ENCODE assay signal across 23 cellular contexts in the genomic region with DNA sequence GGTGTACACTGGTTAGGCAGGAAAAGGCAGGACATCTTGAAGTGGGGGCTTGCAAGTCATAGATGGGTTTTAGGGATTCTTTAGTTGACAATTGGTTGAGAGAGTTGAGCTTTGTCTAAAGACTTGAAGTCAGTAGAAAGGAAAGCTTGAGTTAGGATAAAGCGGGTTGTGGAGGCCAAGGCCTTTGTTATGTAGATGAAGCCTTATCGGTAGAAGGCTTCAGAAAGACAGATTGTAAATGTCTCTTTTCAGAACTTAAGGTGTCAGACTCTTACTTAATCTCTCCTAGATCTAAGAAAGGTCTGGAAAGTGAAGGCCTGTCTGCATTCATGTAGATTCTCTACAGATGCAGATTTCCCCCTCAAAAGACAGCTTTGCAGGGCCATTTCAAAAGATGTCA.
DNase-seq lines count a peak whose midpoint lies in the region; ATAC-seq and TF ChIP-seq lines count a peak whose summit lies in the region.
"Had no signal": no experiment of that assay in that cellular context is flagged by ENCODE, and none has a peak within 500 bp of the region (broad histone marks: within the 10 kb centered on the region; RNA-seq: fewer than 3 reads in every experiment).

No MANE protein-coding gene starts in this region.

- no peak overlapping the region for H3K18ac ChIP-seq in H9 (ENCODE audit: insufficient read length, low read depth, low read length)

- H3K56ac ChIP-seq in H9 (ENCODE audit: insufficient read length, low read depth, low read length) = no peak overlapping the region

- no peak overlapping the region for H2BK20ac ChIP-seq in H9 (ENCODE audit: low read depth, low read length, poor library complexity, severe bottlenecking)

- H3K14ac ChIP-seq in H9 (ENCODE audit: insufficient read depth, low read length) = no peak overlapping the region

- no peak overlapping the region for H3K4me2 ChIP-seq in H9 (ENCODE audit: insufficient read depth, insufficient read length, low read length)
- no peak overlapping the region for H3K4me2 ChIP-seq in neural progenitor cell

- H3K4me1 Mint-ChIP-seq in H9 (peaks cover 49% of the 10 kb centered on the region in 2 experiments), endodermal cell (peaks cover 19% of the 10 kb centered on the region), neural progenitor cell (peaks cover 4% of the 10 kb centered on the region)
- H3K4me1 Mint-ChIP-seq: CD4-positive, CD25-positive, alpha-beta regulatory T cell; CD8-positive, alpha-beta memory T cell; IgD-negative memory B cell had no signal

- H4K5ac ChIP-seq in H9 (ENCODE audit: insufficient read length, low read depth, low read length) = no peak overlapping the region

- H3K9me3 Mint-ChIP-seq in H9 (peaks cover 43 to 45% of the 10 kb centered on the region in 2 experiments), endodermal cell (peaks cover 73% of the 10 kb centered on the region), neural progenitor cell (peaks cover 18% of the 10 kb centered on the region)

- H3K27ac Mint-ChIP-seq in H9 (peak overlapping the region; percentile 3 to 80 (median 51); a peak in 5 of 7 replicates), endodermal cell (no peak overlapping the region), neural progenitor cell (peak overlapping the region; percentile 19)
- H3K27ac Mint-ChIP-seq: CD4-positive, CD25-positive, alpha-beta regulatory T cell; CD8-positive, alpha-beta memory T cell; IgD-negative memory B cell had no signal

- H2BK5ac ChIP-seq in H9 (ENCODE audit: insufficient read length, low read length) = no peak overlapping the region

- no peak for ATAC-seq in GM18873 (IDR thresholded peaks at IDR 0.05; ENCODE audit: low FRiP score, unreplicated experiment)
- no peak for ATAC-seq in HG03095 (IDR thresholded peaks at IDR 0.05; ENCODE audit: unreplicated experiment)
- ATAC-seq: HepG2 had no signal

- no peak overlapping the region for H3K9ac ChIP-seq in H9 (ENCODE audit: extremely low read depth, insufficient read length, low read length)
- H3K9ac ChIP-seq in HUES64 (ENCODE audit: low read depth, low read length) = no peak overlapping the region
- H3K9ac ChIP-seq in endodermal cell (ENCODE audit: extremely low read depth, low read length, poor library complexity, severe bottlenecking) = no peak overlapping the region
- no peak overlapping the region for H3K9ac ChIP-seq in neural progenitor cell
- H3K9ac ChIP-seq: GM23248 had no signal

- no peak overlapping the region for H3T11ph ChIP-seq in H9 (ENCODE audit: low read length)

- H3K79me1 ChIP-seq in H9 (ENCODE audit: insufficient read depth, low read depth, low read length, poor library complexity, severe bottlenecking) = no peaks in the 10 kb centered on the region

- H3F3A ChIP-seq in neural progenitor cell (ENCODE audit: low read depth) = peaks cover 44% of the 10 kb centered on the region

- no peak for TF ChIP-seq CTCF in H9 (conservative IDR thresholded peaks at IDR 0.05)
- no peak for TF ChIP-seq CTCF in endodermal cell (conservative IDR thresholded peaks at IDR 0.05)
- no peak for TF ChIP-seq CTCF in neural progenitor cell (IDR thresholded peaks at IDR 0.05)

- H3K36me3 Mint-ChIP-seq in H9 (ENCODE audit: insufficient read depth in 1 of 3, low read depth in 3 of 3) = peaks cover 34 to 68% (median 47%) of the 10 kb centered on the region in 3 experiments
- peaks cover 14% of the 10 kb centered on the region for H3K36me3 Mint-ChIP-seq in endodermal cell (ENCODE audit: low read depth)
- no peaks in the 10 kb centered on the region for H3K36me3 Mint-ChIP-seq in neural progenitor cell
- H3K36me3 Mint-ChIP-seq: CD4-positive, CD25-positive, alpha-beta regulatory T cell had no signal

- H3K79me2 ChIP-seq in H9 (ENCODE audit: insufficient read depth, low read length) (no peaks in the 10 kb centered on the region), neural progenitor cell (ENCODE audit: low read depth) (no peaks in the 10 kb centered on the region)

- no peak overlapping the region for H3K4me3 ChIP-seq in HUES64 (ENCODE audit: low read length)
- peak overlapping the region; percentile 73 for H3K4me3 ChIP-seq in endodermal cell (ENCODE audit: low read length)
- H3K4me3 ChIP-seq in neural progenitor cell = no peak overlapping the region
- H3K4me3 ChIP-seq: GM23248 had no signal

- no peaks in the 10 kb centered on the region for H3K27me3 ChIP-seq in H9 (ENCODE audit: insufficient read depth, low read length)
- H3K27me3 ChIP-seq in HUES64 (ENCODE audit: insufficient read depth, low read length) = no peaks in the 10 kb centered on the region
- no peaks in the 10 kb centered on the region for H3K27me3 ChIP-seq in endodermal cell (ENCODE audit: control insufficient read depth, insufficient read depth, low read length, poor library complexity, severe bottlenecking)
- H3K27me3 ChIP-seq in neural progenitor cell = no peaks in the 10 kb centered on the region
- H3K27me3 ChIP-seq: BE2C had no signal

- no peak overlapping the region for H3K4ac ChIP-seq in H9 (ENCODE audit: low read depth, low read length)

- H2AK5ac ChIP-seq in H9 (ENCODE audit: insufficient read length, low read length) = no peak overlapping the region

- no peak overlapping the region for H2BK120ac ChIP-seq in H9 (ENCODE audit: low read depth, low read length, poor library complexity, severe bottlenecking)

- no peaks in the 10 kb centered on the region for H3K23me2 ChIP-seq in H9 (ENCODE audit: insufficient read length, low read depth, low read length, poor library complexity, severe bottlenecking)

- H3K27ac ChIP-seq in H9 (ENCODE audit: insufficient read length, low read depth, low read length) (no peak overlapping the region), HUES64 (ENCODE audit: low read depth, low read length) (peak overlapping the region; percentile 49; the same call in 1 of the 2 replicates), endodermal cell (ENCODE audit: low read depth, low read length) (no peak overlapping the region), neural progenitor cell (peak overlapping the region; percentile 7)
- H3K27ac ChIP-seq: GM23248 had no signal

- DNase-seq in H9 (no peak), endodermal cell (no peak), neural progenitor cell (ENCODE audit: low spot score) (peak; percentile 43), NCI-H1436 (lab: John Stamatoyannopoulos, UW) (no peak), SK-N-DZ (ENCODE audit: low spot score) (no peak)
- DNase-seq: ACHN; BE2C; C1 segment of cervical spinal cord; CD4-positive, CD25-positive, alpha-beta regulatory T cell; CD8-positive, alpha-beta memory T cell; COR-L47; DMS 273 treated with DMSO at 0.1 percent for 48 hours; DMS53; DND-41; EL; GM23248; H7; KBM-7 had no signal

- no CpG with 5 or more reads among the region's 2 CpGs for WGBS in H9 (ENCODE audit: extremely low coverage, insufficient read length, low lambda C conversion rate)
- 46% methylated on average over 2 of the region's 2 CpGs for WGBS in HUES64
- WGBS in endodermal cell (ENCODE audit: insufficient coverage in 1 of 2, insufficient read length in 1 of 2), 2 experiments = 29 to 64% methylated on average over 1 to 2 of the region's 2 CpGs

- H3K4me1 ChIP-seq in H9 (ENCODE audit: insufficient read depth, low read length) (peaks cover 21% of the 10 kb centered on the region; the same call in 1 of the 2 replicates), HUES64 (ENCODE audit: insufficient read depth, low read length) (peaks cover 23% of the 10 kb centered on the region), endodermal cell (ENCODE audit: control insufficient read depth, insufficient read depth, low read length) (peaks cover 8% of the 10 kb centered on the region), neural progenitor cell (peaks cover 41% of the 10 kb centered on the region)
- H3K4me1 ChIP-seq: BE2C had no signal

- H2BK15ac ChIP-seq in H9 (ENCODE audit: low read depth, low read length) = no peak overlapping the region

- H4K20me1 ChIP-seq in H9 (ENCODE audit: control insufficient read depth, insufficient read depth, insufficient read length) (no peaks in the 10 kb centered on the region), neural progenitor cell (ENCODE audit: low read depth) (no peaks in the 10 kb centered on the region)

- no peak overlapping the region for H2BK12ac ChIP-seq in H9 (ENCODE audit: insufficient read length, low read depth, low read length)

- H4K91ac ChIP-seq in H9 (ENCODE audit: insufficient read length, low read depth, low read length) = no peak overlapping the region

- peaks cover 14% of the 10 kb centered on the region for H3K9me3 ChIP-seq in H9 (ENCODE audit: control insufficient read depth, low read depth, low read length)
- peaks cover 42% of the 10 kb centered on the region for H3K9me3 ChIP-seq in HUES64 (ENCODE audit: insufficient read depth, low read depth, low read length)
- peaks cover 68% of the 10 kb centered on the region for H3K9me3 ChIP-seq in endodermal cell (ENCODE audit: control insufficient read depth, low read length)
- no peaks in the 10 kb centered on the region for H3K9me3 ChIP-seq in neural progenitor cell (ENCODE audit: low read depth)
- H3K9me3 ChIP-seq: BE2C had no signal

- H2AFZ ChIP-seq in H9 (ENCODE audit: low read length) (no peak overlapping the region), neural progenitor cell (replicated peaks) (no peak overlapping the region)
- H2AFZ ChIP-seq: GM23248 had no signal

- H3K23ac ChIP-seq in H9 (ENCODE audit: insufficient read length, low read depth, low read length) = no peak overlapping the region

- H3K4me3 Mint-ChIP-seq in H9 (no peak overlapping the region), endodermal cell (no peak overlapping the region), neural progenitor cell (no peak overlapping the region)
- H3K4me3 Mint-ChIP-seq: CD4-positive, CD25-positive, alpha-beta regulatory T cell; CD8-positive, alpha-beta memory T cell; IgD-negative memory B cell had no signal

- H3K36me3 ChIP-seq in HUES64 (ENCODE audit: insufficient read depth, low read length) (peaks cover 7% of the 10 kb centered on the region; the same call in 1 of the 2 replicates), endodermal cell (ENCODE audit: control insufficient read depth, insufficient read depth, low read length) (no peaks in the 10 kb centered on the region), neural progenitor cell (no peaks in the 10 kb centered on the region)
- H3K36me3 ChIP-seq: BE2C had no signal

- H3K27me3 Mint-ChIP-seq in H9 (ENCODE audit: low read depth) = no peaks in the 10 kb centered on the region
- no peaks in the 10 kb centered on the region for H3K27me3 Mint-ChIP-seq in endodermal cell (ENCODE audit: insufficient read depth)
- no peaks in the 10 kb centered on the region for H3K27me3 Mint-ChIP-seq in neural progenitor cell (ENCODE audit: insufficient read depth, low read depth)

- no peak overlapping the region for H4K8ac ChIP-seq in H9 (replicated peaks; ENCODE audit: insufficient read length, low read depth, low read length)

Comparison
In these comparisons a context has a peak if more than half of its experiments do, and no peak if none do; other contexts are left out.
1. H3K27ac ChIP-seq: peak in HUES64 (single experiment) and neural progenitor cell (single experiment); none in H9 (single experiment) and endodermal cell (single experiment).